8 cellular contexts compared by ENCODE assay signal in genomic region chr21:42258150-42258884, GRCh38. TPM values are rescaled to one million over a fixed set of nuclear protein-coding genes. Genes with fewer than 3 reads are reported as not detected.
DNase-seq lines count a peak whose midpoint lies in the region; ATAC-seq, FAIRE-seq and TF ChIP-seq lines count a peak whose summit lies in the region.

No MANE protein-coding gene starts in this region.

- peaks cover 19 to 28% (median 20%) of the 10 kb centered on the region in 3 donors for H3K4me1 Mint-ChIP-seq in IgD-negative memory B cell

- no peak overlapping the region for H3K27ac ChIP-seq in pancreas
- no peak overlapping the region for H3K27ac ChIP-seq in transverse colon

- peak overlapping the region in 2 of 3 donors; percentile 25 to 81 for H3K27ac Mint-ChIP-seq in IgD-negative memory B cell

- peak; percentile 74 to 89 (median 82) for ATAC-seq in pancreas

- H3K36me3 ChIP-seq in pancreas (no peaks in the 10 kb centered on the region), transverse colon (no peaks in the 10 kb centered on the region)

- no peak for FAIRE-seq in frontal cortex (lab: Jason Lieb, UNC)
- no peak for FAIRE-seq in pancreas (lab: Jason Lieb, UNC)

- in situ Hi-C loops in transverse colon (cut with MboI; ENCODE audit: low pct_ligation_motif_present in 1 of 4, low pct_unique_long_range_greater_than_20kb in 1 of 4, low sequenced_read_pairs in 3 of 4): loop anchor here in 2 of 4 donors (5.0 to 10.0 kb wide), 2 partner anchors 104 to 111 kb away; no protein-coding TSS in a partner anchor

- TF ChIP-seq POLR2A in transverse colon (IDR thresholded peaks at IDR 0.05): no peak

- H3K4me3 Mint-ChIP-seq in IgD-negative memory B cell: peak overlapping the region in 1 of 4 donors; percentile 26

- H3K4me3 ChIP-seq in pancreas (no peak overlapping the region), transverse colon (no peak overlapping the region)

- H3K9me3 ChIP-seq in pancreas (no peaks in the 10 kb centered on the region), transverse colon (no peaks in the 10 kb centered on the region)

- H3K27me3 ChIP-seq in pancreas (no peaks in the 10 kb centered on the region), transverse colon (no peaks in the 10 kb centered on the region)

- TF ChIP-seq CTCF in pancreas (IDR thresholded peaks at IDR 0.05): peak; percentile 79 to 86 (median 84)
- TF ChIP-seq CTCF in transverse colon (IDR thresholded peaks at IDR 0.05): peak; percentile 82 to 93 (median 84)

- DNase-seq in GDM1 (lab: John Stamatoyannopoulos, UW): peak; percentile 63
- peak; percentile 7 for DNase-seq in SHP77 treated with DMSO at 0.1 percent for 48 hours (lab: John Stamatoyannopoulos, UW)
- peak; percentile 69 for DNase-seq in activated effector memory CD4-positive, alpha-beta T cell treated with Interleukin-2 at 50 U/mL for 16 hours
- DNase-seq in frontal cortex (ENCODE audit: low spot score in 2 of 2): peak; percentile 54 to 82
- DNase-seq in pancreas: peak; percentile 53 to 89 (median 76)
- DNase-seq in transverse colon: peak; percentile 82
- no peak for DNase-seq in GOT3 (lab: John Stamatoyannopoulos, UW)

- no peaks in the 10 kb centered on the region for H3K27me3 Mint-ChIP-seq in IgD-negative memory B cell

- no peak for TF ChIP-seq EP300 in transverse colon (IDR thresholded peaks at IDR 0.05; ENCODE audit: low read depth)

- intact Hi-C loops in pancreas (cut with DNase I): loop anchor here in 1 of 3 donors (5.0 kb wide), 1 partner anchor 111 kb away; no protein-coding TSS in a partner anchor
- intact Hi-C loops in transverse colon (cut with DNase I; ENCODE audit: low total_unique reads): loop anchor here (5.0 kb wide), 2 partner anchors 96 to 111 kb away; no protein-coding TSS in a partner anchor

- H3K4me1 ChIP-seq in pancreas (peaks cover 3 to 6% (median 5%) of the 10 kb centered on the region in 3 donors), transverse colon (peaks cover 0 to 28% (median 7%) of the 10 kb centered on the region in 4 donors)

- H3K36me3 Mint-ChIP-seq in IgD-negative memory B cell: no peaks in the 10 kb centered on the region

- H3K9me3 Mint-ChIP-seq in IgD-negative memory B cell: no peaks in the 10 kb centered on the region

- WGBS in pancreas, 2 donors: 10% methylated on average over 4 of the region's 4 CpGs
- WGBS in transverse colon (ENCODE audit: low coverage in 1 of 2), 2 donors: 23% methylated on average over 4 of the region's 4 CpGs; no CpG with 5 or more reads in 1 of the 2 donors

RNA-seq across cellular contexts. Expression of gene ABCG1, which starts 39.4 kb away (rescaled TPM):
- polyA plus RNA-seq in IgD-negative memory B cell: 11.6 TPM
- 13.0 TPM for total RNA-seq in frontal cortex
- total RNA-seq in pancreas: 10 to 100 TPM in 1 of 6 donors, 1 to 10 TPM in 5; 1.6 to 10.3 (median 4.0) TPM
- 1 to 10 TPM; 3.4 to 7.8 TPM for polyA plus RNA-seq in pancreas
- 10 to 100 TPM; 17.1 to 67.7 (median 53.2) TPM for total RNA-seq in transverse colon

RNA-seq across cellular contexts. Expression of gene TFF3, which starts 56.9 kb away (rescaled TPM):
- not detected for polyA plus RNA-seq in IgD-negative memory B cell
- not detected for total RNA-seq in frontal cortex
- 10 to 100 TPM in 4 of 6 donors, 1 to 10 TPM in 2; 5.9 to 19.9 (median 10.6) TPM for total RNA-seq in pancreas
- 10 to 100 TPM; 16.5 to 51.9 TPM for polyA plus RNA-seq in pancreas
- total RNA-seq in transverse colon: 1,000 to 10,000 TPM in 1 of 4 donors, 100 to 1,000 TPM in 3; 164 to 2,581 (median 367) TPM

Comparison
In these comparisons a context has a peak if more than half of its experiments do, and no peak if none do; other contexts are left out.
1. RNA of gene TFF3, which starts 56.9 kb away (total RNA-seq): 164 to 2,581 TPM in transverse colon; 5.9 to 19.9 TPM in pancreas and not detected in frontal cortex (single experiment); every median in the first group is over 4 times any median in the second.